In genomic region chr15:83695901-83696425, GRCh38 we compare ENCODE assay signal across 15 cellular contexts. TPM values are rescaled to one million over a fixed set of nuclear protein-coding genes. Genes with fewer than 3 reads are reported as not detected.
"Had no signal": no experiment of that assay in that cellular context is flagged by ENCODE, and none has a peak within 500 bp of the region (broad histone marks: within the 10 kb centered on the region; RNA-seq: fewer than 3 reads in every experiment).

No MANE protein-coding gene starts in this region.

- H3K36me3 Mint-ChIP-seq: naive thymus-derived CD8-positive, alpha-beta T cell had no signal

- H3K9me3 ChIP-seq: esophagus squamous epithelium, heart left ventricle, psoas muscle, stomach had no signal

- H3K27ac Mint-ChIP-seq: activated CD8-positive, alpha-beta T cell treated with anti-CD3 and anti-CD28 coated beads for 36 hours; activated naive CD8-positive, alpha-beta T cell treated with anti-CD3 and anti-CD28 coated beads, Interleukin-2, amount 50 U/mL, for 24 hours; activated T-helper 1 cell treated with anti-CD3 and anti-CD28 coated beads, Interleukin-12 subunit alpha, Interleukin-12 subunit beta, Interleukin-2, Interleukin-4 antibody, amounts not matched to agents 30 ng/mL and 10 ng/mL and 1 ng/mL, durations not matched to agents 14 hours and 24 hours and 36 hours; naive thymus-derived CD8-positive, alpha-beta T cell had no signal

- H3K36me3 ChIP-seq: esophagus squamous epithelium, heart left ventricle, stomach had no signal

- H3K27me3 ChIP-seq: esophagus squamous epithelium, heart left ventricle, stomach had no signal

- H3K4me1 Mint-ChIP-seq: activated naive CD8-positive, alpha-beta T cell treated with anti-CD3 and anti-CD28 coated beads, Interleukin-2, amount 50 U/mL, for 24 hours had no signal

- H3K4me3 ChIP-seq: esophagus squamous epithelium, heart left ventricle, psoas muscle, stomach had no signal

- H3K27ac ChIP-seq: esophagus squamous epithelium, foreskin keratinocyte, psoas muscle, VCaP had no signal

- DNase-seq: activated CD8-positive, alpha-beta memory T cell treated with anti-CD3 and anti-CD28 coated beads, Interleukin-2, amount 50 U/mL, for 48 hours; activated CD8-positive, alpha-beta T cell treated with anti-CD3 and anti-CD28 coated beads for 36 hours; activated naive CD4-positive, alpha-beta T cell; activated naive CD8-positive, alpha-beta T cell treated with anti-CD3 and anti-CD28 coated beads, Interleukin-2, amount 50 U/mL, for 24 hours; esophagus squamous epithelium; foreskin keratinocyte; kidney; naive thymus-derived CD8-positive, alpha-beta T cell; psoas muscle; stimulated activated CD4-positive, alpha-beta T cell treated with anti-CD3 and anti-CD28 coated beads, Interleukin-4, amount 100 ng/mL, for 4 hours; stomach had no signal

- H3K4me1 ChIP-seq: foreskin keratinocyte, psoas muscle had no signal

- H3K4me3 Mint-ChIP-seq: activated CD8-positive, alpha-beta T cell treated with anti-CD3 and anti-CD28 coated beads for 36 hours; activated naive CD8-positive, alpha-beta T cell treated with anti-CD3 and anti-CD28 coated beads, Interleukin-2, amount 50 U/mL, for 24 hours; activated T-helper 1 cell treated with anti-CD3 and anti-CD28 coated beads, Interleukin-12 subunit alpha, Interleukin-12 subunit beta, Interleukin-2, Interleukin-4 antibody, amounts not matched to agents 30 ng/mL and 10 ng/mL and 1 ng/mL, durations not matched to agents 14 hours and 24 hours and 36 hours; naive thymus-derived CD8-positive, alpha-beta T cell had no signal

- H3K9me3 Mint-ChIP-seq: activated CD8-positive, alpha-beta T cell treated with anti-CD3 and anti-CD28 coated beads for 36 hours had no signal

- ATAC-seq: activated CD8-positive, alpha-beta T cell treated with anti-CD3 and anti-CD28 coated beads for 36 hours; activated naive CD8-positive, alpha-beta T cell treated with anti-CD3 and anti-CD28 coated beads, Interleukin-2, amount 50 U/mL, for 24 hours; foreskin keratinocyte; heart left ventricle; naive thymus-derived CD8-positive, alpha-beta T cell; psoas muscle had no signal

RNA-seq across cellular contexts. Expression of gene ADAMTSL3, which starts 42.0 kb away (rescaled TPM):
- total RNA-seq: activated CD8-positive, alpha-beta T cell treated with anti-CD3 and anti-CD28 coated beads for 36 hours; activated T-helper 1 cell treated with anti-CD3 and anti-CD28 coated beads, Interleukin-12 subunit alpha, Interleukin-12 subunit beta, Interleukin-2, Interleukin-4 antibody, amounts not matched to agents 30 ng/mL and 10 ng/mL and 1 ng/mL, durations not matched to agents 14 hours and 24 hours and 36 hours; foreskin keratinocyte; mononuclear cell; naive thymus-derived CD8-positive, alpha-beta T cell had no signal
- polyA plus RNA-seq: naive thymus-derived CD8-positive, alpha-beta T cell had no signal
